In genomic region chr1:236348071-236348470, GRCh38 we compare ENCODE assay signal across 16 cellular contexts. TPM values are rescaled to one million over a fixed set of nuclear protein-coding genes. Genes with fewer than 3 reads are reported as not detected.
"Had no signal": no experiment of that assay in that cellular context is flagged by ENCODE, and none has a peak within 500 bp of the region (broad histone marks: within the 10 kb centered on the region; RNA-seq: fewer than 3 reads in every experiment).

No MANE protein-coding gene starts in this region.

- H3K4me1 ChIP-seq: colonic mucosa, foreskin keratinocyte had no signal

- H3K36me3 Mint-ChIP-seq: stimulated activated naive B cell treated with anti-CD40 and anti-IgM and Interleukin-4, amounts not matched to agents 10 μg/mL and 1 μg/mL and 100 μg/mL, for 72 hours had no signal

- H3K4me1 Mint-ChIP-seq: stimulated activated naive CD8-positive, alpha-beta T cell treated with anti-CD3 and anti-CD28 coated beads, Interleukin-15, amount 100 ng/mL, for 72 hours had no signal

- H3K79me2 ChIP-seq: hepatocyte had no signal

- H3K9me3 Mint-ChIP-seq: stimulated activated naive B cell treated with anti-CD40 and anti-IgM and Interleukin-4, amounts not matched to agents 10 μg/mL and 1 μg/mL and 100 μg/mL, for 72 hours; stimulated activated naive CD8-positive, alpha-beta T cell treated with anti-CD3 and anti-CD28 coated beads, Interleukin-15, amount 100 ng/mL, for 72 hours had no signal

- H3K36me3 ChIP-seq: colonic mucosa, thoracic aorta, transverse colon had no signal

- H3K27ac ChIP-seq: colonic mucosa, foreskin keratinocyte, hepatocyte, thoracic aorta, transverse colon had no signal

- H3K9me3 ChIP-seq: colonic mucosa, mucosa of descending colon, thoracic aorta, transverse colon had no signal

- H3K27me3 ChIP-seq: colonic mucosa, foreskin keratinocyte, hepatocyte, transverse colon had no signal

- H3K4me3 ChIP-seq: colonic mucosa, hepatocyte, mucosa of descending colon, thoracic aorta, transverse colon had no signal

- H3K27ac Mint-ChIP-seq: naive thymus-derived CD8-positive, alpha-beta T cell; stimulated activated naive B cell treated with anti-CD40 and anti-IgM and Interleukin-4, amounts not matched to agents 10 μg/mL and 1 μg/mL and 100 μg/mL, for 72 hours; stimulated activated naive CD8-positive, alpha-beta T cell treated with anti-CD3 and anti-CD28 coated beads, Interleukin-15, amount 100 ng/mL, for 72 hours had no signal

- H3K4me3 Mint-ChIP-seq: naive thymus-derived CD8-positive, alpha-beta T cell; stimulated activated naive B cell treated with anti-CD40 and anti-IgM and Interleukin-4, amounts not matched to agents 10 μg/mL and 1 μg/mL and 100 μg/mL, for 72 hours; stimulated activated naive CD8-positive, alpha-beta T cell treated with anti-CD3 and anti-CD28 coated beads, Interleukin-15, amount 100 ng/mL, for 72 hours had no signal

- DNase-seq: colonic mucosa; dermis blood vessel endothelial cell; foreskin keratinocyte; head of caudate nucleus; kidney glomerular epithelial cell; mammary epithelial cell; mucosa of descending colon; naive thymus-derived CD8-positive, alpha-beta T cell; stimulated activated CD4-positive, alpha-beta T cell treated with anti-CD3 and anti-CD28 coated beads, Interleukin-2, amount 100 ng/mL, for 24 hours; stimulated activated CD4-positive, alpha-beta T cell treated with anti-CD3 and anti-CD28 coated beads, Interleukin-4, amount 100 ng/mL, for 4 hours; stimulated activated naive B cell treated with anti-CD40 and anti-IgM and Interleukin-4, amounts not matched to agents 10 μg/mL and 1 μg/mL and 100 μg/mL, for 72 hours; stimulated activated naive CD8-positive, alpha-beta T cell treated with anti-CD3 and anti-CD28 coated beads, Interleukin-15, amount 100 ng/mL, for 72 hours; transverse colon had no signal

- H3K4me2 ChIP-seq: hepatocyte had no signal

- H2AFZ ChIP-seq: hepatocyte had no signal

RNA-seq across cellular contexts. Expression of gene EDARADD, which starts 46.0 kb away (rescaled TPM):
- total RNA-seq: dermis blood vessel endothelial cell, pulmonary artery endothelial cell had no signal
